ENCODE assay signal across 18 cellular contexts in the genomic region with DNA sequence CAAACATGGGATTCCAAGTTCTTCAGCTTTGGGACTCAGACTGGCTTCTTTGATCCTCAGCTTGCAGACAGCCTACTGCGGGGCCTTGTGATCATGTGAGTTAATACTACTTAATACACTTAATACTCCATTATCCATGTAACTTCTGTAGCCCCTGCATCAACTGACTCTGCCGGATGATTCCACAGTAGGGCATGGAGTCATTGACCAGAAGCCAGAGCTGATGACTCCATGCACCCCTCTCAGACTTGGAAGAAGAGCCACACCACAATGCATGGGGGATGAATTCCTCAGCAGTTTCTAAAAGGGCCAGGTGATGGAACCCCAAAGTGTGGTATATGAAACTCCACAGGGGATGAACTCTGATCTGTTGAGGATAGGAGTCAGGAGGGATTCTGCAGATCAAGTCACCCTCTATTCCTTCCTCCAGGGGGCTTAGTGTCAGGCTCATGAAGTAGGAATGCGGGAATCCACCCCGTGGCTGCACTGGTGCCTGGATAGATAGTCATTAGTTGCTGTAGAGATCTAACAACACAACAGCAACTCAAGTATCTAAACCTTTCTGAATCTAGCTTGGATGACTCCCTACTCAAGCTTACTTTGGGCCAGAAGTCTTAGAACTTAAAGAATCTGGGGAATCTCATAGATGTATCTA.
DNase-seq lines count a peak whose midpoint lies in the region; ATAC-seq and TF ChIP-seq lines count a peak whose summit lies in the region.
"Had no signal": no experiment of that assay in that cellular context is flagged by ENCODE, and none has a peak within 500 bp of the region (broad histone marks: within the 10 kb centered on the region; RNA-seq: fewer than 3 reads in every experiment).

No MANE protein-coding gene starts in this region.

- BruUV-seq in A673 (replicated peaks; lab: Mats Ljungman, UMichigan): no TSS peak
- no TSS peak for BruUV-seq in HCT116 (replicated peaks; lab: Mats Ljungman, UMichigan)

- H3K79me2 ChIP-seq in HCT116 (ENCODE audit: insufficient read depth, low read length): no peaks in the 10 kb centered on the region

- TF ChIP-seq CTCF in A673 (conservative IDR thresholded peaks at IDR 0.05; ENCODE audit: low read depth, low read length) (no peak), HCT116 (IDR thresholded peaks at IDR 0.05 in 2 of 3, conservative IDR thresholded peaks at IDR 0.05 in 1 of 3; ENCODE audit: borderline replicate concordance in 1 of 3, insufficient read depth in 1 of 3, low read depth in 2 of 3, low read length in 2 of 3) (no peak), choroid plexus epithelial cell (conservative IDR thresholded peaks at IDR 0.05; ENCODE audit: low read depth, low read length) (no peak), osteocyte (IDR thresholded peaks at IDR 0.05) (no peak)

- DNase-seq in A673 (ENCODE audit: low spot score) (peak; percentile 12), HCT116 (ENCODE audit: low read depth, low spot score) (no peak), choroid plexus epithelial cell (ENCODE audit: low read depth) (peak; percentile 13), osteocyte (ENCODE audit: extremely low spot score, unreplicated experiment) (peak; percentile 38), mucosa of gallbladder (ENCODE audit: low spot score) (no peak), NOMO-1 (lab: John Stamatoyannopoulos, UW; ENCODE audit: unreplicated experiment in 2 of 2) (no peak), NCI-H1417 (lab: John Stamatoyannopoulos, UW) (no peak)
- DNase-seq: COR-L47, DMS153, Karpas-422, NCI-H2029, NCI-H524 treated with DMSO at 0.1 percent for 48 hours, SJCRH30, SW 1271 had no signal

- H3K9me3 Mint-ChIP-seq in osteocyte (ENCODE audit: unreplicated experiment): no peaks in the 10 kb centered on the region

- H3K27ac Mint-ChIP-seq in osteocyte (ENCODE audit: unreplicated experiment): no peak overlapping the region

- H3K4me3 Mint-ChIP-seq in osteocyte (ENCODE audit: unreplicated experiment): no peak overlapping the region
- H3K4me3 Mint-ChIP-seq: CD14-positive monocyte had no signal

- no peak for TF ChIP-seq RAD21 in HCT116 (IDR thresholded peaks at IDR 0.05; ENCODE audit: low read depth)

- intact Hi-C loops in A673 (cut with micrococcal nuclease; ENCODE audit: unreplicated experiment) (no loop called here), HCT116 (cut with micrococcal nuclease) (no loop called here)

- H3K4me2 ChIP-seq in HCT116 (ENCODE audit: low read length): no peak overlapping the region

- peak; percentile 51 for ATAC-seq in HCT116
- no peak for ATAC-seq in HG03432 (IDR thresholded peaks at IDR 0.05; ENCODE audit: unreplicated experiment)
- ATAC-seq: GM12878 had no signal

- H3K4me1 ChIP-seq in A673 (ENCODE audit: insufficient read depth, low read length, poor library complexity, severe bottlenecking) (peaks cover 6% of the 10 kb centered on the region), HCT116 (ENCODE audit: control insufficient read depth in 1 of 2, insufficient read depth in 2 of 2, low read length in 2 of 2) (peaks cover 2 to 7% of the 10 kb centered on the region in 2 experiments; a peak in 2 of 4 replicates)
- H3K4me1 ChIP-seq: SJCRH30 had no signal

- H3K4me3 ChIP-seq in A673 (ENCODE audit: low read depth, low read length, poor library complexity, severe bottlenecking): no peak overlapping the region
- H3K4me3 ChIP-seq in HCT116 (replicated peaks in 1 of 2; ENCODE audit: low read depth in 1 of 2, low read length in 2 of 2): no peak overlapping the region
- no peak overlapping the region for H3K4me3 ChIP-seq in choroid plexus epithelial cell (ENCODE audit: low read depth, low read length)
- H3K4me3 ChIP-seq: GM12878, SJCRH30 had no signal

- H3K36me3 ChIP-seq in A673 (ENCODE audit: insufficient read depth, low read length, poor library complexity, severe bottlenecking) (no peaks in the 10 kb centered on the region), HCT116 (ENCODE audit: control insufficient read depth in 1 of 2, insufficient read depth in 2 of 2, low read length in 2 of 2) (no peaks in the 10 kb centered on the region)
- H3K36me3 ChIP-seq: SJCRH30 had no signal

- H3K9ac ChIP-seq in HCT116 (ENCODE audit: low read length): no peak overlapping the region

- CTCF ChIA-PET in A673 (lab: Charles Lee): no interaction called here
- CTCF ChIA-PET in HCT116 (lab: Charles Lee): interaction anchor here (2.2 kb wide), 1 partner anchor 9 kb away, joined by 20 read pairs; no protein-coding TSS in a partner anchor

- H3K9me3 ChIP-seq in A673 (ENCODE audit: low read depth, low read length, poor library complexity, severe bottlenecking): no peaks in the 10 kb centered on the region
- no peaks in the 10 kb centered on the region for H3K9me3 ChIP-seq in HCT116 (ENCODE audit: control insufficient read depth in 1 of 2, insufficient read depth in 1 of 2, low read depth in 1 of 2, low read length in 2 of 2)

- peaks cover 22% of the 10 kb centered on the region for H3K27me3 Mint-ChIP-seq in osteocyte (ENCODE audit: unreplicated experiment)

- H2AFZ ChIP-seq in HCT116 (ENCODE audit: low read depth, low read length, poor library complexity, severe bottlenecking): no peak overlapping the region

- RAD21 ChIA-PET in HCT116 (lab: Charles Lee; ENCODE audit: low non-redundant PET in 1 of 2, low total read pairs in 2 of 2, uncharacterized antibody in 2 of 2, unreplicated experiment in 2 of 2): no interaction called here

- H3K27ac ChIP-seq in A673 (ENCODE audit: low read depth, low read length, poor library complexity, severe bottlenecking) (no peak overlapping the region), HCT116 (ENCODE audit: low read depth, low read length) (no peak overlapping the region)
- H3K27ac ChIP-seq: RWPE1, SJCRH30 had no signal

- POLR2A ChIA-PET in A673 (lab: Charles Lee; ENCODE audit: low non-redundant PET) (no interaction called here), HCT116 (lab: Charles Lee) (no interaction called here)

- TF ChIP-seq POLR2A in HCT116 (IDR thresholded peaks at IDR 0.05; ENCODE audit: borderline replicate concordance, extremely low read depth, insufficient read depth, insufficient read length): no peak

- no peaks in the 10 kb centered on the region for H3K4me1 Mint-ChIP-seq in osteocyte (ENCODE audit: unreplicated experiment)

- no peaks in the 10 kb centered on the region for H3K36me3 Mint-ChIP-seq in osteocyte (ENCODE audit: unreplicated experiment)
- H3K36me3 Mint-ChIP-seq: CD14-positive monocyte had no signal

- H3K27me3 ChIP-seq in A673 (replicated peaks; ENCODE audit: insufficient read depth, low read depth, low read length, poor library complexity) (no peaks in the 10 kb centered on the region), HCT116 (ENCODE audit: insufficient read depth, low read length) (no peaks in the 10 kb centered on the region)
- H3K27me3 ChIP-seq: SJCRH30 had no signal

- H3K9me2 ChIP-seq in HCT116 (ENCODE audit: insufficient read depth): no peaks in the 10 kb centered on the region

- H4K20me1 ChIP-seq in HCT116 (ENCODE audit: insufficient read depth): no peaks in the 10 kb centered on the region

TF ChIP-seq in HCT116, 20 proteins besides CTCF, POLR2A, EP300 and RAD21 (continues in another document):
- TF ChIP-seq, protein P1, sequence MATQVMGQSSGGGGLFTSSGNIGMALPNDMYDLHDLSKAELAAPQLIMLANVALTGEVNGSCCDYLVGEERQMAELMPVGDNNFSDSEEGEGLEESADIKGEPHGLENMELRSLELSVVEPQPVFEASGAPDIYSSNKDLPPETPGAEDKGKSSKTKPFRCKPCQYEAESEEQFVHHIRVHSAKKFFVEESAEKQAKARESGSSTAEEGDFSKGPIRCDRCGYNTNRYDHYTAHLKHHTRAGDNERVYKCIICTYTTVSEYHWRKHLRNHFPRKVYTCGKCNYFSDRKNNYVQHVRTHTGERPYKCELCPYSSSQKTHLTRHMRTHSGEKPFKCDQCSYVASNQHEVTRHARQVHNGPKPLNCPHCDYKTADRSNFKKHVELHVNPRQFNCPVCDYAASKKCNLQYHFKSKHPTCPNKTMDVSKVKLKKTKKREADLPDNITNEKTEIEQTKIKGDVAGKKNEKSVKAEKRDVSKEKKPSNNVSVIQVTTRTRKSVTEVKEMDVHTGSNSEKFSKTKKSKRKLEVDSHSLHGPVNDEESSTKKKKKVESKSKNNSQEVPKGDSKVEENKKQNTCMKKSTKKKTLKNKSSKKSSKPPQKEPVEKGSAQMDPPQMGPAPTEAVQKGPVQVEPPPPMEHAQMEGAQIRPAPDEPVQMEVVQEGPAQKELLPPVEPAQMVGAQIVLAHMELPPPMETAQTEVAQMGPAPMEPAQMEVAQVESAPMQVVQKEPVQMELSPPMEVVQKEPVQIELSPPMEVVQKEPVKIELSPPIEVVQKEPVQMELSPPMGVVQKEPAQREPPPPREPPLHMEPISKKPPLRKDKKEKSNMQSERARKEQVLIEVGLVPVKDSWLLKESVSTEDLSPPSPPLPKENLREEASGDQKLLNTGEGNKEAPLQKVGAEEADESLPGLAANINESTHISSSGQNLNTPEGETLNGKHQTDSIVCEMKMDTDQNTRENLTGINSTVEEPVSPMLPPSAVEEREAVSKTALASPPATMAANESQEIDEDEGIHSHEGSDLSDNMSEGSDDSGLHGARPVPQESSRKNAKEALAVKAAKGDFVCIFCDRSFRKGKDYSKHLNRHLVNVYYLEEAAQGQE (IDR thresholded peaks at IDR 0.05; ENCODE audit: low read depth): no peak
- TF ChIP-seq EZH2 (IDR thresholded peaks at IDR 0.05) (no peak), ATF3 (IDR thresholded peaks at IDR 0.05) (no peak), ELF1 (IDR thresholded peaks at IDR 0.05; ENCODE audit: borderline replicate concordance, low read depth) (no peak), CEBPB (IDR thresholded peaks at IDR 0.05; ENCODE audit: low read depth) (no peak), ZFX (IDR thresholded peaks at IDR 0.05) (no peak), EZH2phosphoT487 (IDR thresholded peaks at IDR 0.05; ENCODE audit: borderline replicate concordance) (no peak), POLR2AphosphoS5 (IDR thresholded peaks at IDR 0.05; ENCODE audit: low read depth, low read length) (no peak), YY1 (IDR thresholded peaks at IDR 0.05; ENCODE audit: extremely low read depth, insufficient replicate concordance, low read depth, low read length) (no peak)

Comparison
In these comparisons a context has a peak if more than half of its experiments do, and no peak if none do; other contexts are left out.
1. DNase-seq: peak in A673 (single experiment), choroid plexus epithelial cell (single experiment) and osteocyte (single experiment); none in HCT116 (single experiment), mucosa of gallbladder (single experiment), NOMO-1 (0 of 2) and NCI-H1417 (0 of 3).